ENCODE assay signal across 20 cellular contexts in the genomic region with DNA sequence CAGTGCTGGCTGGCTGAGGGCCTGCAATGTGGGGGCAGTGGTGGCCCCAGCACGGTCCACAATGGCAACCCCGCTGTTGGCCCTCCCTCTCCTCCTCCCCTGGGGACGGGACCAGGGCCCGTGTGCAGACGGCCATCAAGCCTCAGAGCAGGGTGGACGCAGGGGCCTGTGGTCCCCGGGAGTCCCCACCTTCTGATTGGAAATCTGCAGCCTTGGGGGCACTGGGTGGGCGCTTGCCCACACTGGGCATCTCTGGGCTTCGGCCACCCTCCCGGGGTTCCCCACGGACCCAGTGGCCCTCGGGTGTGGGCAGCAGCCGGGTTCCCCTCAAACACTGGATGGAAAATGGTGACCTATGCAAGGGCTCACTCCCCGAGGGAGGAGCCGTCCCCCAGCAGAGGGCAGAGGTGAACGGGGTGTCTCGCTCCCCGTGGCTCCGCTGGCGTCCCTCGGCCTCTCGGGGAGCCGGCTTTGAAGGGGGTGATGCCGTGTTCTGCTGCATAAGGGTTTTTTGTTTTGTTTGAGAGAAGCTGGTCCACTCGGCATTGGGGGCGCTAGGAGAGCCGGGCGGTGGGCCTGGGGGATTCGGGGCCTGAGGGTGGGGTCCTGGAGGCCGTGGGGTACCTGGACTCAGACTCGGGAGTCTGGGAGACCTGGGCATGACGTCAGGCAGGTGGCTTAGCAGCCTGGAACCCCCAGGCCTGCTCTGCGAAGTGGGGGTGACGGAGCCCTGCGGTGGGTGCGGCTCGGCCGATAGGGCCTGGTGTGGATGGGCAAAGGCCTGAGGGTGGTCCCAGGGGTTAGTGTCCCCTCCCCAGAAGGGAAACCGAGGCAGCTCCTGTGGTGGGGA. TPM values are rescaled to one million over a fixed set of nuclear protein-coding genes. Genes with fewer than 3 reads are reported as not detected.
DNase-seq lines count a peak whose midpoint lies in the region; ATAC-seq and TF ChIP-seq lines count a peak whose summit lies in the region.
"Had no signal": no experiment of that assay in that cellular context is flagged by ENCODE, and none has a peak within 500 bp of the region (broad histone marks: within the 10 kb centered on the region; RNA-seq: fewer than 3 reads in every experiment).

No MANE protein-coding gene starts in this region.

- peak overlapping the region; percentile 70 for H2AK5ac ChIP-seq in neuronal stem cell (ENCODE audit: low read depth, low read length)

- no CpG with 5 or more reads among the region's 39 CpGs for WGBS in neuronal stem cell (ENCODE audit: extremely low coverage in 2 of 2, insufficient read length in 2 of 2, insufficient replicate concordance in 1 of 2), 2 donors

- peak overlapping the region; percentile 53 for H2BK5ac ChIP-seq in neuronal stem cell (ENCODE audit: low read length)

- H3K9me3 Mint-ChIP-seq in brain, result no peaks in the 10 kb centered on the region
- H3K9me3 Mint-ChIP-seq: T-cell had no signal

- TF ChIP-seq CTCF in GM20000 (IDR thresholded peaks at IDR 0.05; ENCODE audit: extremely low read depth, missing control alignments) (no peak), LNCAP (IDR thresholded peaks at IDR 0.05) (0 out of 2 replicates have a peak, but pooled peaks have one; percentile 18), brain (conservative IDR thresholded peaks at IDR 0.05) (no peak)

- H2BK15ac ChIP-seq in neuronal stem cell (ENCODE audit: low read length), result no peak overlapping the region

- peak overlapping the region in 3 of 5 experiments; percentile 38 to 59 (median 54) for H3K27ac Mint-ChIP-seq in brain
- H3K27ac Mint-ChIP-seq: CD14-positive monocyte, T-cell had no signal

- no peaks in the 10 kb centered on the region for H3K9me3 ChIP-seq in neuronal stem cell (replicated peaks in 1 of 2; ENCODE audit: control insufficient read depth in 2 of 2, insufficient read depth in 1 of 2, low read depth in 1 of 2, low read length in 2 of 2)
- H3K9me3 ChIP-seq: HAP-1, Peyer's patch had no signal

- H4K91ac ChIP-seq in neuronal stem cell (ENCODE audit: low read depth, low read length, poor library complexity), result no peak overlapping the region

- H3K4me1 Mint-ChIP-seq in brain, result peaks cover 21% of the 10 kb centered on the region

- peak overlapping the region in 1 of 2 donors; percentile 66 for H3K4me3 ChIP-seq in neuronal stem cell (ENCODE audit: low read length in 2 of 2)
- H3K4me3 ChIP-seq: HAP-1, SK-N-MC had no signal

- H3K23ac ChIP-seq in neuronal stem cell (ENCODE audit: low read depth, low read length, poor library complexity), result peak overlapping the region; percentile 68

- H3K18ac ChIP-seq in neuronal stem cell (ENCODE audit: low read length), result no peak overlapping the region

- peaks cover 12 to 17% of the 10 kb centered on the region in 2 donors for H3K4me1 ChIP-seq in neuronal stem cell (ENCODE audit: control insufficient read depth in 2 of 2, insufficient read depth in 1 of 2, low read depth in 1 of 2, low read length in 2 of 2)

- H3K4me2 ChIP-seq in neuronal stem cell (ENCODE audit: insufficient read depth, low read length, poor library complexity, severe bottlenecking), result no peak overlapping the region

- no peak overlapping the region for H4K8ac ChIP-seq in neuronal stem cell (ENCODE audit: low read depth, low read length)

- H3K4me3 Mint-ChIP-seq in brain, result peak overlapping the region; percentile 16 to 63 (median 52)
- H3K4me3 Mint-ChIP-seq: CD14-positive monocyte, T-cell had no signal

- peaks cover 0 to 8% (median 4%) of the 10 kb centered on the region in 3 experiments for H3K27me3 ChIP-seq in neuronal stem cell (ENCODE audit: control insufficient read depth in 3 of 3, insufficient read depth in 3 of 3, low read depth in 1 of 3, low read length in 3 of 3)

- H2BK120ac ChIP-seq in neuronal stem cell (ENCODE audit: low read depth, low read length), result no peak overlapping the region

- no peak overlapping the region for H3K4ac ChIP-seq in neuronal stem cell (ENCODE audit: low read length)

- peak overlapping the region; percentile 72 for H3K9ac ChIP-seq in neuronal stem cell (ENCODE audit: low read depth, low read length, poor library complexity)

- H3K36me3 ChIP-seq in neuronal stem cell (replicated peaks in 1 of 2; ENCODE audit: control insufficient read depth in 2 of 2, insufficient read depth in 2 of 2, low read length in 2 of 2), result no peaks in the 10 kb centered on the region
- H3K36me3 ChIP-seq: HAP-1, Peyer's patch had no signal

- H3K27ac ChIP-seq in neuronal stem cell (replicated peaks; ENCODE audit: low read length), result no peak overlapping the region
- H3K27ac ChIP-seq: HL-60, SK-N-MC had no signal

- no peak for ATAC-seq in GM21576 (IDR thresholded peaks at IDR 0.05; ENCODE audit: unreplicated experiment)
- ATAC-seq: T-cell had no signal

- H2BK12ac ChIP-seq in neuronal stem cell (ENCODE audit: low read length), result peak overlapping the region; percentile 33

- no peaks in the 10 kb centered on the region for H3K36me3 Mint-ChIP-seq in brain
- H3K36me3 Mint-ChIP-seq: T-cell had no signal

- H3K79me1 ChIP-seq in neuronal stem cell (ENCODE audit: low read depth, low read length), result peaks cover 33% of the 10 kb centered on the region

- DNase-seq in GM20000 (ENCODE audit: low spot score), result peak; percentile 42
- no peak for DNase-seq in neuronal stem cell (ENCODE audit: low spot score)
- no peak for DNase-seq in activated gamma-delta T cell (lab: John Stamatoyannopoulos, UW)
- DNase-seq in activated effector memory CD4-positive, alpha-beta T cell treated with Interleukin-2 at 50 U/mL for 16 hours, result no peak
- DNase-seq: COR-L47, DMS153, NCI-H1436, NCI-H2029, NCI-H510A, NCI-H82, Peyer's patch, Right ventricle myocardium superior had no signal

- peak overlapping the region; percentile 94 for H3K14ac ChIP-seq in neuronal stem cell (ENCODE audit: low read length)

- H3K27me3 Mint-ChIP-seq in brain, result peaks cover 7% of the 10 kb centered on the region

- H2AFZ ChIP-seq in neuronal stem cell (ENCODE audit: low read length), result no peak overlapping the region

RNA-seq across cellular contexts. Expression of gene EFNA2, which starts 3.9 kb away (rescaled TPM):
- polyA plus RNA-seq in brain (ENCODE audit: insufficient read depth, low read depth, low replicate concordance), result 14.9 TPM
- polyA plus RNA-seq in neuronal stem cell (2013, experiment 1 of 2), result 41.4 TPM
- 40.6 TPM for polyA plus RNA-seq in neuronal stem cell (2013, experiment 2 of 2)
- polyA plus RNA-seq: CD14-positive monocyte had no signal

RNA-seq across cellular contexts. Expression of gene FAM174C, which starts 14.3 kb away (rescaled TPM):
- polyA plus RNA-seq in brain (ENCODE audit: insufficient read depth, low read depth, low replicate concordance), result 60.8 TPM
- polyA plus RNA-seq in neuronal stem cell (2013, experiment 1 of 2), result 23.8 TPM
- 24.1 TPM for polyA plus RNA-seq in neuronal stem cell (2013, experiment 2 of 2)

RNA-seq across cellular contexts. Expression of gene CIRBP, which starts 20.5 kb away (rescaled TPM):
- 617 TPM for polyA plus RNA-seq in brain (ENCODE audit: insufficient read depth, low read depth, low replicate concordance)
- 218 TPM for polyA plus RNA-seq in neuronal stem cell (2013, experiment 1 of 2)
- polyA plus RNA-seq in neuronal stem cell (2013, experiment 2 of 2), result 217 TPM

RNA-seq across cellular contexts. Expression of gene MIDN, which starts 41.2 kb away (rescaled TPM):
- polyA plus RNA-seq in brain (ENCODE audit: insufficient read depth, low read depth, low replicate concordance), result 79.7 TPM
- 98.3 TPM for polyA plus RNA-seq in neuronal stem cell (2013, experiment 1 of 2)
- polyA plus RNA-seq in neuronal stem cell (2013, experiment 2 of 2), result 99.9 TPM

RNA-seq across cellular contexts. Expression of gene ATP5F1D, which starts 48.1 kb away (rescaled TPM):
- polyA plus RNA-seq in brain (ENCODE audit: insufficient read depth, low read depth, low replicate concordance), result 365 TPM
- 106 TPM for polyA plus RNA-seq in neuronal stem cell (2013, experiment 1 of 2)
- polyA plus RNA-seq in neuronal stem cell (2013, experiment 2 of 2), result 101 TPM
